ENCODE assay signal across 14 cellular contexts in the genomic region with DNA sequence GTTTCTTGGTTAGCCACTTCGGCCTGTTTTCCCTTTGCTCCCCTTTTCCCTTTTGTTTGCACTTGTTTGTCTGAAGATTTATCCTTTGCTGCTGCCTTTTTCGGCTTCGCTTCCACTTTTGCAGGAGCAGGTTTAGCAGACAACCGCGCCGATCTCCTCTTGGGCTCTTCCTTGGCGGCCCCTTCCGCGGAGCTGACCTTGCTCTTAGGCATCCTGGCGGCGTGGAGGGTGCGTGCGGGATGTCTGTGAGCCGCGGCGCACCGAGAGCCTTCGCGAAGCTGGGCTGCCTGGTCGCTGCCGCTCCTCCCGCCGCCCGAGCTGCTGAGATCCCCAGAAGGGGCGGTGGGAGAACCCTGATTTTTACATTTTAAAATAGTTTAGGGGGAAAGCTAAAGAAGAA.
DNase-seq lines count a peak whose midpoint lies in the region; ATAC-seq, FAIRE-seq and TF ChIP-seq lines count a peak whose summit lies in the region.
"Had no signal": no experiment of that assay in that cellular context is flagged by ENCODE, and none has a peak within 500 bp of the region (broad histone marks: within the 10 kb centered on the region; RNA-seq: fewer than 3 reads in every experiment).

No MANE protein-coding gene starts in this region.

- peak overlapping the region; percentile 27 for H3K4me3 ChIP-seq in astrocyte (ENCODE audit: insufficient read depth, low read depth, low read length)
- H3K4me3 ChIP-seq: A549, GM12878, heart left ventricle had no signal

- peak overlapping the region; percentile 37 for H3K27ac Mint-ChIP-seq in activated T-cell treated with anti-CD3 and anti-CD28 coated beads, Interleukin-2, amount 50 U/mL, for 24 hours
- H3K27ac Mint-ChIP-seq in astrocyte (ENCODE audit: unreplicated experiment) (no peak overlapping the region), type B pancreatic cell (peak overlapping the region; percentile 15)

- peaks cover 45% of the 10 kb centered on the region for H3K36me3 Mint-ChIP-seq in activated T-cell treated with anti-CD3 and anti-CD28 coated beads, Interleukin-2, amount 50 U/mL, for 24 hours (ENCODE audit: low read depth)
- H3K36me3 Mint-ChIP-seq in astrocyte (ENCODE audit: low read depth, unreplicated experiment) = peaks cover 5% of the 10 kb centered on the region
- H3K36me3 Mint-ChIP-seq in type B pancreatic cell = peaks cover 5% of the 10 kb centered on the region

- ATAC-seq in HG03342 (IDR thresholded peaks at IDR 0.05; ENCODE audit: unreplicated experiment) (no peak), HG03175 (IDR thresholded peaks at IDR 0.05; ENCODE audit: unreplicated experiment) (no peak)
- ATAC-seq: A549, heart left ventricle had no signal

- no peaks in the 10 kb centered on the region for H3K9me3 ChIP-seq in astrocyte (ENCODE audit: insufficient read depth, low read depth, low read length)

- no peaks in the 10 kb centered on the region for H3K79me2 ChIP-seq in astrocyte (ENCODE audit: insufficient read depth, low read length)

- H2AFZ ChIP-seq in astrocyte (ENCODE audit: low read depth, low read length) = peak overlapping the region; percentile 43

- peak overlapping the region; percentile 80 for H3K4me2 ChIP-seq in astrocyte (ENCODE audit: low read length)
- H3K4me2 ChIP-seq: A549, SK-N-SH had no signal

- peaks cover 3% of the 10 kb centered on the region for H4K20me1 ChIP-seq in astrocyte (ENCODE audit: insufficient read depth, low read length)

- no peak for DNase-seq in activated T-cell treated with anti-CD3 and anti-CD28 coated beads, Interleukin-2, amount 50 U/mL, for 24 hours
- DNase-seq in activated T-cell treated with anti-CD3 and anti-CD28 coated beads for 4 hours = no peak
- DNase-seq in astrocyte (ENCODE audit: low read depth) = no peak
- peak; percentile 72 for DNase-seq in islet precursor cell
- DNase-seq in type B pancreatic cell (ENCODE audit: extremely low spot score, unreplicated experiment) = no peak
- DNase-seq in NCI-H1930 (lab: John Stamatoyannopoulos, UW) = no peak
- DNase-seq: effector CD4-positive, alpha-beta T cell; heart left ventricle; Karpas-422; SK-N-SH had no signal

- no peaks in the 10 kb centered on the region for H3K27me3 Mint-ChIP-seq in activated T-cell treated with anti-CD3 and anti-CD28 coated beads, Interleukin-2, amount 50 U/mL, for 24 hours
- H3K27me3 Mint-ChIP-seq in astrocyte (ENCODE audit: low read depth, unreplicated experiment) (no peaks in the 10 kb centered on the region), type B pancreatic cell (peaks cover 3% of the 10 kb centered on the region)

- no peaks in the 10 kb centered on the region for H3K4me1 ChIP-seq in astrocyte (ENCODE audit: insufficient read depth, low read length)
- H3K4me1 ChIP-seq: A549 had no signal

- H3K27ac ChIP-seq in astrocyte (ENCODE audit: low read depth, low read length) = no peak overlapping the region
- H3K27ac ChIP-seq: A549, heart left ventricle had no signal

- peak overlapping the region; percentile 37 for H3K9ac ChIP-seq in astrocyte (ENCODE audit: low read length)
- H3K9ac ChIP-seq: SK-N-SH had no signal

- no peak for FAIRE-seq in astrocyte (lab: Jason Lieb, UNC)
- FAIRE-seq: A549 had no signal

- H3K4me3 Mint-ChIP-seq in activated T-cell treated with anti-CD3 and anti-CD28 coated beads, Interleukin-2, amount 50 U/mL, for 24 hours = no peak overlapping the region
- no peak overlapping the region for H3K4me3 Mint-ChIP-seq in astrocyte (ENCODE audit: unreplicated experiment)
- H3K4me3 Mint-ChIP-seq in type B pancreatic cell = peak overlapping the region; percentile 69

- no peaks in the 10 kb centered on the region for H3K36me3 ChIP-seq in astrocyte (ENCODE audit: insufficient read depth, low read length)
- H3K36me3 ChIP-seq: heart left ventricle had no signal

- peaks cover 18% of the 10 kb centered on the region for H3K9me3 Mint-ChIP-seq in activated T-cell treated with anti-CD3 and anti-CD28 coated beads, Interleukin-2, amount 50 U/mL, for 24 hours
- H3K9me3 Mint-ChIP-seq in astrocyte (ENCODE audit: unreplicated experiment) = peaks cover 11% of the 10 kb centered on the region
- peaks cover 3% of the 10 kb centered on the region for H3K9me3 Mint-ChIP-seq in type B pancreatic cell

- H3K4me1 Mint-ChIP-seq in activated T-cell treated with anti-CD3 and anti-CD28 coated beads, Interleukin-2, amount 50 U/mL, for 24 hours (ENCODE audit: low read depth) = peaks cover 78% of the 10 kb centered on the region
- H3K4me1 Mint-ChIP-seq in astrocyte (ENCODE audit: low read depth, unreplicated experiment) = peaks cover 4% of the 10 kb centered on the region
- no peaks in the 10 kb centered on the region for H3K4me1 Mint-ChIP-seq in type B pancreatic cell (ENCODE audit: unreplicated experiment)

- no peak for TF ChIP-seq CTCF in astrocyte (IDR thresholded peaks at IDR 0.05; ENCODE audit: insufficient read depth, low read depth, low read length)
- TF ChIP-seq CTCF in type B pancreatic cell (conservative IDR thresholded peaks at IDR 0.05) = no peak

- H3K27me3 ChIP-seq in astrocyte (ENCODE audit: insufficient read depth, low read length) = no peaks in the 10 kb centered on the region
- H3K27me3 ChIP-seq: heart left ventricle had no signal
